In genomic region chr14:61343991-61344405, GRCh38 we compare ENCODE assay signal across 10 cellular contexts.
DNase-seq lines count a peak whose midpoint lies in the region; ATAC-seq and TF ChIP-seq lines count a peak whose summit lies in the region.
"Had no signal": no experiment of that assay in that cellular context is flagged by ENCODE, and none has a peak within 500 bp of the region (broad histone marks: within the 10 kb centered on the region; RNA-seq: fewer than 3 reads in every experiment).

No MANE protein-coding gene starts in this region.

- TF ChIP-seq CTCF in RWPE1 (conservative IDR thresholded peaks at IDR 0.05; ENCODE audit: low read depth) (no peak), neutrophil (IDR thresholded peaks at IDR 0.05) (no peak)

- peak overlapping the region; percentile 79 for H3K4me3 Mint-ChIP-seq in central memory CD8-positive, alpha-beta T cell

- H3K27ac ChIP-seq in BLaER1 (no peak overlapping the region; the same call in 1 of the 2 replicates), RWPE1 (peak overlapping the region; percentile 60), neutrophil (peak overlapping the region; percentile 28)

- POLR2A ChIA-PET in RWPE1 (lab: Yijun Ruan, JAX; ENCODE audit: low non-redundant PET) = no interaction called here

- H3K27me3 ChIP-seq in BLaER1 (0 out of 2 replicates have a peak, but pooled peaks cover 3% of the 10 kb centered on the region), neutrophil (no peaks in the 10 kb centered on the region)

- H4K20me1 ChIP-seq in BLaER1 = peaks cover 78% of the 10 kb centered on the region

- CTCF ChIA-PET in RWPE1 (lab: Yijun Ruan, JAX) = interaction anchor here (0.6 kb wide), 1 partner anchor 39 kb away, joined by 5 read pairs; no protein-coding TSS in a partner anchor

- H3K36me3 ChIP-seq in BLaER1 (no peaks in the 10 kb centered on the region), neutrophil (no peaks in the 10 kb centered on the region)

- peaks cover 44% of the 10 kb centered on the region for H3K36me3 Mint-ChIP-seq in central memory CD8-positive, alpha-beta T cell (ENCODE audit: insufficient read depth)

- peak overlapping the region; percentile 57 for H3K4me2 ChIP-seq in BLaER1

- peaks cover 81% of the 10 kb centered on the region for H3K4me1 ChIP-seq in BLaER1
- H3K4me1 ChIP-seq in neutrophil (ENCODE audit: control insufficient read depth in 1 of 2, insufficient read depth in 1 of 2, low read depth in 1 of 2, low read length in 1 of 2) = peaks cover 9 to 44% of the 10 kb centered on the region in 2 experiments

- ATAC-seq in central memory CD8-positive, alpha-beta T cell (replicated peaks; ENCODE audit: extremely low read depth, poor library complexity, severe bottlenecking) = peak; percentile 6
- ATAC-seq in GM19452 (IDR thresholded peaks at IDR 0.05; ENCODE audit: unreplicated experiment) = no peak
- no peak for ATAC-seq in HG03439 (IDR thresholded peaks at IDR 0.05; ENCODE audit: unreplicated experiment)

- H3K9me3 ChIP-seq in BLaER1 (no peaks in the 10 kb centered on the region), neutrophil (no peaks in the 10 kb centered on the region)

- no peak overlapping the region for H3K4me3 ChIP-seq in BLaER1
- H3K4me3 ChIP-seq in neutrophil (ENCODE audit: low read depth in 1 of 2, low read length in 1 of 2) = no peak overlapping the region

- H3K9ac ChIP-seq in BLaER1 = no peak overlapping the region

- no peaks in the 10 kb centered on the region for H3K9me3 Mint-ChIP-seq in central memory CD8-positive, alpha-beta T cell

- peaks cover 93% of the 10 kb centered on the region for H3K4me1 Mint-ChIP-seq in central memory CD8-positive, alpha-beta T cell

- DNase-seq in RWPE1 (ENCODE audit: low spot score) = no peak
- no peak for DNase-seq in central memory CD8-positive, alpha-beta T cell (ENCODE audit: low spot score in 2 of 2)
- DNase-seq in effector CD8-positive, alpha-beta T cell (lab: John Stamatoyannopoulos, UW) = no peak
- DNase-seq in EL = no peak
- DNase-seq: COR-L47, NCI-H524 had no signal

- H3K27ac Mint-ChIP-seq in central memory CD8-positive, alpha-beta T cell (ENCODE audit: low read depth) = peak overlapping the region; percentile 91

- H3K27me3 Mint-ChIP-seq in central memory CD8-positive, alpha-beta T cell = no peaks in the 10 kb centered on the region
